In the genomic region with DNA sequence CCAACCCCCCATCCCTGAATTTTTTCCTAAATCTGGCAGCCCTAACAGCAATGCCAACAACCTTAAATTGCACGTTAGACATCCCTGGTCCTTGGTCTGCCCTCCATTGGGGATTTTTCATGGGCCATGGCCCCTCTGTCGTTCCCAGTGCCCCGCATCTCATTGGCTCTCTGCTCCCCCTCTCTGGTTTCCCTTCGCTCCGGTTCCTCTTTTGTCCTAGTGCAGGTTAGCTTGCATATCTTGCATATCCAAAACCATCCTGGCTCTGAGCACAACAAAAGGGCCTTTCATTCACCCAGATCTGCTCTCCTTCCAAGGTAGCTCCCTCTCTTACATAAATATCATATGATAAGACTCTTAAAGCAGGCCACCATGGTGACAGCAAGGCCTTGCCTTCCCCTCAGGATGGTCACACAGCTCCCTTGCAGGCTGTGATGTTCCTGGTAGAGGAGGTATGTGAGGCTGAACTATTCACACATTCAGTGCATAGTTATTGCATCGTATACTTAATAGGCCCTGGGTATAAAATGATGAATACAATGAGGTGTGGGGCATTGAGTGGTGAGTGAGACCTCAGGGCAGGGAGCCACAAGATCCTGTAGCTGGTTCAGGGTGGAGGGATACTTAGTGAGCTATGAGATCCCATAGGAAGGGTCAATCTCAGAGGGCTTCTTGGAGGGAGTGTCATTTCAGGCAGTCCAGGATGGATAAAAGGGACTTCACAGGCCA, we compare ENCODE assay signal across 16 cellular contexts. TPM values are rescaled to one million over a fixed set of nuclear protein-coding genes. Genes with fewer than 3 reads are reported as not detected.
A peak's percentile ranks its signal among the peaks of the same experiment; 100 is the strongest.
DNase-seq lines count a peak whose midpoint lies in the region; ATAC-seq lines count a peak whose summit lies in the region.
"Had no signal": no experiment of that assay in that cellular context is flagged by ENCODE, and none has a peak within 500 bp of the region (broad histone marks: within the 10 kb centered on the region; RNA-seq: fewer than 3 reads in every experiment).

No MANE protein-coding gene starts in this region.

- peaks cover 61% of the 10 kb centered on the region for H3K4me1 ChIP-seq in CD8-positive, alpha-beta memory T cell (ENCODE audit: insufficient read depth, low read length)
- H3K4me1 ChIP-seq in SJCRH30: no peaks in the 10 kb centered on the region

- peaks cover 7% of the 10 kb centered on the region for H3K36me3 Mint-ChIP-seq in T-helper 1 cell treated with Interleukin-12 subunit alpha and Interleukin-12 subunit beta and Interleukin-4 antibody, amounts not matched to agents 30 μg/mL and 1 μg/mL, for 36 hours (ENCODE audit: low read depth)
- H3K36me3 Mint-ChIP-seq in CD8-positive, alpha-beta memory T cell: no peaks in the 10 kb centered on the region
- H3K36me3 Mint-ChIP-seq in memory B cell: no peaks in the 10 kb centered on the region

- POLR2A ChIA-PET in CD8-positive, alpha-beta memory T cell (lab: Charles Lee): interaction anchor here (0.7 kb wide), 1 partner anchor 27 kb away, joined by 3 read pairs; no protein-coding TSS in a partner anchor

- CTCF ChIA-PET in CD8-positive, alpha-beta memory T cell (lab: Charles Lee): interaction anchor here (0.7 to 1.9 kb wide), 4 partner anchors 23 to 115 kb away, joined by 3 to 8 read pairs (median 3); no protein-coding TSS in a partner anchor

- ATAC-seq in memory B cell (ENCODE audit: low read depth): no peak

- H3K9me3 ChIP-seq in CD8-positive, alpha-beta memory T cell (ENCODE audit: low read length): no peaks in the 10 kb centered on the region
- no peaks in the 10 kb centered on the region for H3K9me3 ChIP-seq in SJCRH30 (replicated peaks)

- no peaks in the 10 kb centered on the region for H3K9me3 Mint-ChIP-seq in T-helper 1 cell treated with Interleukin-12 subunit alpha and Interleukin-12 subunit beta and Interleukin-4 antibody, amounts not matched to agents 30 μg/mL and 1 μg/mL, for 36 hours
- no peaks in the 10 kb centered on the region for H3K9me3 Mint-ChIP-seq in CD8-positive, alpha-beta memory T cell
- no peaks in the 10 kb centered on the region for H3K9me3 Mint-ChIP-seq in memory B cell

- DNase-seq in T-helper 1 cell (no peak), SK-MEL-5 (ENCODE audit: low read depth, low spot score) (peak; percentile 15), memory B cell (ENCODE audit: low spot score in 2 of 2) (no peak), SJCRH30 (no peak), NOMO-1 treated with DMSO at 0.1 percent for 48 hours (lab: John Stamatoyannopoulos, UW; ENCODE audit: unreplicated experiment) (no peak)
- DNase-seq in CD8-positive, alpha-beta memory T cell: no peak
- no peak for DNase-seq in activated effector memory CD4-positive, alpha-beta T cell treated with Interleukin-2 at 50 U/mL for 16 hours
- DNase-seq: 8988T, C1 segment of cervical spinal cord, DMS79 treated with DMSO at 0.1 percent for 48 hours, KBM-7, NCI-H1092, NCI-H1694, NCI-H345, NCI-H774 had no signal

- peak overlapping the region; percentile 49 for H3K27ac Mint-ChIP-seq in T-helper 1 cell treated with Interleukin-12 subunit alpha and Interleukin-12 subunit beta and Interleukin-4 antibody, amounts not matched to agents 30 μg/mL and 1 μg/mL, for 36 hours
- H3K27ac Mint-ChIP-seq in CD8-positive, alpha-beta memory T cell: peak overlapping the region in 7 of 8 donors; percentile 40 to 98 (median 68)
- H3K27ac Mint-ChIP-seq in memory B cell: peak overlapping the region; percentile 51

- no peaks in the 10 kb centered on the region for H3K36me3 ChIP-seq in CD8-positive, alpha-beta memory T cell (ENCODE audit: insufficient read depth, low read length)
- H3K36me3 ChIP-seq in SJCRH30: no peaks in the 10 kb centered on the region

- no peak overlapping the region for H3K4me3 Mint-ChIP-seq in T-helper 1 cell treated with Interleukin-12 subunit alpha and Interleukin-12 subunit beta and Interleukin-4 antibody, amounts not matched to agents 30 μg/mL and 1 μg/mL, for 36 hours
- peak overlapping the region in 5 of 7 donors; percentile 6 to 65 (median 52) for H3K4me3 Mint-ChIP-seq in CD8-positive, alpha-beta memory T cell
- no peak overlapping the region for H3K4me3 Mint-ChIP-seq in memory B cell

- H3K27me3 ChIP-seq in CD8-positive, alpha-beta memory T cell (ENCODE audit: insufficient read depth, low read length, poor library complexity, severe bottlenecking): no peaks in the 10 kb centered on the region
- no peaks in the 10 kb centered on the region for H3K27me3 ChIP-seq in SJCRH30

- no peak overlapping the region for H3K27ac ChIP-seq in CD8-positive, alpha-beta memory T cell (ENCODE audit: low read depth, low read length)
- H3K27ac ChIP-seq in SJCRH30: no peak overlapping the region

- in situ Hi-C loops in SK-MEL-5 (cut with HindIII; ENCODE audit: low pct_unique_long_range_greater_than_20kb, low sequenced_read_pairs): no loop called here

- H3K4me1 Mint-ChIP-seq in T-helper 1 cell treated with Interleukin-12 subunit alpha and Interleukin-12 subunit beta and Interleukin-4 antibody, amounts not matched to agents 30 μg/mL and 1 μg/mL, for 36 hours (ENCODE audit: low read depth): peaks cover 58% of the 10 kb centered on the region
- peaks cover 60 to 73% (median 70%) of the 10 kb centered on the region in 3 donors for H3K4me1 Mint-ChIP-seq in CD8-positive, alpha-beta memory T cell
- peaks cover 60% of the 10 kb centered on the region for H3K4me1 Mint-ChIP-seq in memory B cell

- no peak overlapping the region for H3K4me3 ChIP-seq in CD8-positive, alpha-beta memory T cell (ENCODE audit: low read length)
- no peak overlapping the region for H3K4me3 ChIP-seq in SJCRH30

- peaks cover 20% of the 10 kb centered on the region for H3K27me3 Mint-ChIP-seq in T-helper 1 cell treated with Interleukin-12 subunit alpha and Interleukin-12 subunit beta and Interleukin-4 antibody, amounts not matched to agents 30 μg/mL and 1 μg/mL, for 36 hours (ENCODE audit: low read depth)
- peaks cover 0 to 4% of the 10 kb centered on the region in 2 donors for H3K27me3 Mint-ChIP-seq in CD8-positive, alpha-beta memory T cell
- no peaks in the 10 kb centered on the region for H3K27me3 Mint-ChIP-seq in memory B cell

RNA-seq across cellular contexts. Expression of a gene that starts 45.2 kb away (rescaled TPM):
- total RNA-seq in CD8-positive, alpha-beta memory T cell: 1 to 10 TPM; 3.7 to 4.1 TPM
- polyA plus RNA-seq in CD8-positive, alpha-beta memory T cell: 12.6 TPM
- 0.63 and 0.67 TPM in 2 replicates for total RNA-seq in SK-MEL-5 (2014; rRNA removed; shearing (Covaris generic))
- 0.65 and 1.2 TPM in 2 replicates for polyA plus RNA-seq in SK-MEL-5 (2015; cell fraction: cytosol; rRNA removed)
- 0.52 and 0.84 TPM in 2 replicates for polyA plus RNA-seq in SK-MEL-5 (2015; cell fraction: nucleus; rRNA removed)
- total RNA-seq in SJCRH30 (2014; rRNA removed; shearing (Covaris generic)): 0.79 and 0.91 TPM in 2 replicates

Comparison
In these comparisons a context has a peak if more than half of its experiments do, and no peak if none do; other contexts are left out.
1. H3K4me3 Mint-ChIP-seq: peak in CD8-positive, alpha-beta memory T cell (5 of 7); none in T-helper 1 cell treated with Interleukin-12 subunit alpha and Interleukin-12 subunit beta and Interleukin-4 antibody, amounts not matched to agents 30 μg/mL and 1 μg/mL, for 36 hours (single experiment) and memory B cell (single experiment).
2. Peak in every context shown above with its lines, with median percentiles within 50 percentile points of each other: H3K27ac Mint-ChIP-seq.